Comparison of ENCODE assay signal across 9 cellular contexts in genomic region chr5:140565780-140566095, GRCh38. TPM values are rescaled to one million over a fixed set of nuclear protein-coding genes. Genes with fewer than 3 reads are reported as not detected.
DNase-seq lines count a peak whose midpoint lies in the region; ATAC-seq and TF ChIP-seq lines count a peak whose summit lies in the region.
"Had no signal": no experiment of that assay in that cellular context is flagged by ENCODE, and none has a peak within 500 bp of the region (broad histone marks: within the 10 kb centered on the region; RNA-seq: fewer than 3 reads in every experiment).

No MANE protein-coding gene starts in this region.

- H4K20me1 ChIP-seq in BLaER1 treated with 17β-estradiol and CSF1 and Interleukin-3, amounts not matched to agents 10 nM and 100 nM, result peaks cover 0 to 4% (median 0%) of the 10 kb centered on the region in 11 experiments; a peak in 1 of 22 replicates
- peaks cover 6% of the 10 kb centered on the region for H4K20me1 ChIP-seq in Loucy (ENCODE audit: insufficient read depth, low read length, poor library complexity, severe bottlenecking)

- H3K4me3 Mint-ChIP-seq in natural killer cell, result peak overlapping the region; percentile 99

- peaks cover 6 to 55% (median 23%) of the 10 kb centered on the region in 11 experiments; a peak in 20 of 22 replicates for H3K36me3 ChIP-seq in BLaER1 treated with 17β-estradiol and CSF1 and Interleukin-3, amounts not matched to agents 10 nM and 100 nM
- H3K36me3 ChIP-seq in Loucy (ENCODE audit: insufficient read depth, low read length) (peaks cover 3% of the 10 kb centered on the region; the same call in 1 of the 2 replicates), H7 (replicated peaks; ENCODE audit: control insufficient read depth, insufficient read depth, low read length) (peaks cover 7% of the 10 kb centered on the region)

- peak overlapping the region; percentile 94 to 96 for H3K27ac Mint-ChIP-seq in natural killer cell

- no peak for ATAC-seq in natural killer cell
- ATAC-seq in HG02970 (IDR thresholded peaks at IDR 0.05; ENCODE audit: low FRiP score, unreplicated experiment), result no peak
- ATAC-seq in GM18519 (IDR thresholded peaks at IDR 0.05; ENCODE audit: low FRiP score, unreplicated experiment), result no peak

- no peaks in the 10 kb centered on the region for H3K9me3 Mint-ChIP-seq in natural killer cell

- no peaks in the 10 kb centered on the region for H3K9me2 ChIP-seq in Loucy (replicated peaks; ENCODE audit: low read depth, low read length)

- TF ChIP-seq CTCF in Loucy (conservative IDR thresholded peaks at IDR 0.05; ENCODE audit: low read length) (no peak), choroid plexus epithelial cell (conservative IDR thresholded peaks at IDR 0.05; ENCODE audit: low read depth, low read length) (no peak), natural killer cell (IDR thresholded peaks at IDR 0.05) (no peak)

- intact Hi-C loops in natural killer cell (cut with micrococcal nuclease), result loop anchor here (2.0 kb wide), 2 partner anchors 73 to 145 kb away; partner anchors contain the start of gene TMCO6

- no peaks in the 10 kb centered on the region for H3K36me3 Mint-ChIP-seq in natural killer cell

- peak overlapping the region; percentile 59 to 98 (median 79) for H3K4me2 ChIP-seq in BLaER1 treated with 17β-estradiol and CSF1 and Interleukin-3, amounts not matched to agents 10 nM and 100 nM
- peak overlapping the region; percentile 87 for H3K4me2 ChIP-seq in Loucy (ENCODE audit: low read depth, low read length, poor library complexity, severe bottlenecking)

- peaks cover 28 to 88% (median 57%) of the 10 kb centered on the region in 10 experiments for H3K4me1 ChIP-seq in BLaER1 treated with 17β-estradiol and CSF1 and Interleukin-3, amounts not matched to agents 10 nM and 100 nM
- H3K4me1 ChIP-seq in Loucy (ENCODE audit: insufficient read depth, low read length, poor library complexity, severe bottlenecking), result peaks cover 28% of the 10 kb centered on the region

- peak overlapping the region; percentile 58 to 73 (median 64); a peak in 19 of 20 replicates for H3K4me3 ChIP-seq in BLaER1 treated with 17β-estradiol and CSF1 and Interleukin-3, amounts not matched to agents 10 nM and 100 nM
- H3K4me3 ChIP-seq in Loucy (ENCODE audit: low read length, poor library complexity, severe bottlenecking) (peak overlapping the region; percentile 99), choroid plexus epithelial cell (ENCODE audit: low read depth, low read length) (peak overlapping the region; percentile 76), H7 (ENCODE audit: insufficient read depth, low read depth, low read length) (no peak overlapping the region)

- peak overlapping the region in 10 of 11 experiments; percentile 73 to 86 (median 80); a peak in 14 of 22 replicates for H3K27ac ChIP-seq in BLaER1 treated with 17β-estradiol and CSF1 and Interleukin-3, amounts not matched to agents 10 nM and 100 nM

- no peaks in the 10 kb centered on the region for H3K27me3 Mint-ChIP-seq in natural killer cell (ENCODE audit: low read depth in 2 of 2)

- peaks cover 57 to 71% of the 10 kb centered on the region in 2 donors for H3K4me1 Mint-ChIP-seq in natural killer cell

- no peak overlapping the region for H2AFZ ChIP-seq in Loucy (ENCODE audit: low read length)

- H3F3A ChIP-seq in Loucy (ENCODE audit: low read depth), result no peaks in the 10 kb centered on the region

- peaks cover 7 to 27% (median 19%) of the 10 kb centered on the region in 11 experiments; a peak in 21 of 22 replicates for H3K9me3 ChIP-seq in BLaER1 treated with 17β-estradiol and CSF1 and Interleukin-3, amounts not matched to agents 10 nM and 100 nM (replicated peaks in 1 of 11)
- H3K9me3 ChIP-seq in Loucy (ENCODE audit: insufficient read depth, low read depth, low read length), result no peaks in the 10 kb centered on the region

- peak overlapping the region in 8 of 11 experiments; percentile 73 to 98 (median 80); a peak in 11 of 22 replicates for H3K9ac ChIP-seq in BLaER1 treated with 17β-estradiol and CSF1 and Interleukin-3, amounts not matched to agents 10 nM and 100 nM
- H3K9ac ChIP-seq in Loucy (ENCODE audit: low read depth, low read length, poor library complexity, severe bottlenecking), result peak overlapping the region; percentile 97

- peaks cover 35 to 53% (median 48%) of the 10 kb centered on the region in 11 experiments for H3K27me3 ChIP-seq in BLaER1 treated with 17β-estradiol and CSF1 and Interleukin-3, amounts not matched to agents 10 nM and 100 nM
- no peaks in the 10 kb centered on the region for H3K27me3 ChIP-seq in Loucy (ENCODE audit: insufficient read depth, low read length, poor library complexity, severe bottlenecking)
- H3K27me3 ChIP-seq in H7 (ENCODE audit: control insufficient read depth, insufficient read depth, low read length), result no peaks in the 10 kb centered on the region

- DNase-seq in choroid plexus epithelial cell (ENCODE audit: low read depth) (no peak), natural killer cell (no peak), GM03348 (ENCODE audit: low spot score) (no peak), H7 (no peak)
- DNase-seq: amygdala had no signal

- H3K79me2 ChIP-seq in Loucy (ENCODE audit: insufficient read depth, low read length), result peaks cover 47% of the 10 kb centered on the region

RNA-seq across cellular contexts. Expression of gene SLC35A4, which starts 1.1 kb away (rescaled TPM):
- total RNA-seq in natural killer cell, result 10 to 100 TPM; 63.1 to 76.1 (median 72.3) TPM
- total RNA-seq in H7 (2014; rRNA removed; shearing (Covaris generic)), result 22.6 and 31.7 TPM in 2 replicates

RNA-seq across cellular contexts. Expression of gene APBB3, which starts 1.3 kb away (rescaled TPM):
- 10 to 100 TPM; 44.0 to 44.9 (median 44.4) TPM for total RNA-seq in natural killer cell
- total RNA-seq in H7 (2014; rRNA removed; shearing (Covaris generic)), result 9.2 and 24.0 TPM in 2 replicates

RNA-seq across cellular contexts. Expression of gene SRA1, which starts 8.5 kb away (rescaled TPM):
- total RNA-seq in natural killer cell, result 10 to 100 TPM; 42.2 to 66.4 (median 59.4) TPM
- total RNA-seq in H7 (2014; rRNA removed; shearing (Covaris generic)), result 26.7 and 36.4 TPM in 2 replicates

RNA-seq across cellular contexts. Expression of gene EIF4EBP3, which starts 18.3 kb away (rescaled TPM):
- total RNA-seq in natural killer cell, result 1 to 10 TPM; 5.8 to 9.4 (median 6.0) TPM
- total RNA-seq in H7 (2014; rRNA removed; shearing (Covaris generic)), result 0.28 and 2.2 TPM in 2 replicates
